In genomic region chr7:146296028-146296427, GRCh38 we compare ENCODE assay signal across 8 cellular contexts.
"Had no signal": no experiment of that assay in that cellular context is flagged by ENCODE, and none has a peak within 500 bp of the region (broad histone marks: within the 10 kb centered on the region; RNA-seq: fewer than 3 reads in every experiment).

No MANE protein-coding gene starts in this region.

- H3K36me3 ChIP-seq: HAP-1 had no signal

- H3K4me3 ChIP-seq: GM23338, HAP-1, K562 had no signal

- FAIRE-seq: HTR-8/SVneo, K562 had no signal

- DNase-seq: H7, HFFc6, IMR-90, KG1 had no signal
